15 cellular contexts compared by ENCODE assay signal in genomic region chr4:108144451-108144850, GRCh38. TPM values are rescaled to one million over a fixed set of nuclear protein-coding genes. Genes with fewer than 3 reads are reported as not detected.
DNase-seq lines count a peak whose midpoint lies in the region; ATAC-seq, FAIRE-seq and TF ChIP-seq lines count a peak whose summit lies in the region.
"Had no signal": no experiment of that assay in that cellular context is flagged by ENCODE, and none has a peak within 500 bp of the region (broad histone marks: within the 10 kb centered on the region; RNA-seq: fewer than 3 reads in every experiment).

No MANE protein-coding gene starts in this region.

- H3K4me3 Mint-ChIP-seq in activated CD4-positive, alpha-beta T cell treated with anti-CD3 and anti-CD28 coated beads, Interleukin-2, amount 10 ng/mL, durations not matched to agents 7 days and 5 days = peak overlapping the region; percentile 28

- peaks cover 2% of the 10 kb centered on the region; the same call in 1 of the 3 replicates for H3K79me2 ChIP-seq in K562 (ENCODE audit: control insufficient read depth, insufficient read depth, low read length)

- WGBS in K562 (ENCODE audit: insufficient coverage, low coverage, missing lambda C conversion rate) = 16% methylated on average over 3 of the region's 3 CpGs
- 39 to 41% methylated on average over 3 of the region's 3 CpGs for WGBS in body of pancreas, 2 donors

- no peak overlapping the region for H2AFZ ChIP-seq in K562 (ENCODE audit: low read depth, low read length)

- peak; percentile 62 for DNase-seq in stimulated activated CD4-positive, alpha-beta T cell treated with anti-CD3 and anti-CD28 coated beads, Interleukin-15, amount 100 ng/mL, for 24 hours
- DNase-seq in stimulated activated CD4-positive, alpha-beta T cell treated with anti-CD3 and anti-CD28 coated beads, Interleukin-4, amount 100 ng/mL, for 4 hours = no peak
- peak; percentile 42 for DNase-seq in activated CD4-positive, alpha-beta T cell treated with anti-CD3 and anti-CD28 coated beads, Interleukin-2, amount 10 ng/mL, durations not matched to agents 7 days and 5 days
- DNase-seq in K562 (ENCODE audit: extremely low read depth in 1 of 4, low spot score in 3 of 4) (peak in 1 of 4 experiments; percentile 28), body of pancreas (no peak), NCI-H526 (lab: John Stamatoyannopoulos, UW) (no peak)
- DNase-seq: activated CD4-positive, CD25-positive, alpha-beta regulatory T cell treated with anti-CD3 and anti-CD28 coated beads, Interleukin-2, amount 50 U/mL, for 72 hours; DMS153; NCI-H1417 treated with DMSO at 0.1 percent for 48 hours had no signal

- H3K4me2 ChIP-seq in K562 (ENCODE audit: insufficient read depth, low read length) = no peak overlapping the region

- H3K27ac ChIP-seq in K562 (ENCODE audit: extremely low read depth, low read depth, low read length) (no peak overlapping the region), body of pancreas (no peak overlapping the region)
- H3K27ac ChIP-seq: gastroesophageal sphincter, suprapubic skin had no signal

- H3K9me3 Mint-ChIP-seq in activated CD4-positive, alpha-beta T cell treated with anti-CD3 and anti-CD28 coated beads, Interleukin-2, amount 10 ng/mL, durations not matched to agents 7 days and 5 days = no peaks in the 10 kb centered on the region

- no peak overlapping the region for H3K4me3 ChIP-seq in K562
- no peak overlapping the region for H3K4me3 ChIP-seq in body of pancreas
- H3K4me3 ChIP-seq: adrenal gland, gastroesophageal sphincter, suprapubic skin had no signal

- H3K27me3 Mint-ChIP-seq in activated CD4-positive, alpha-beta T cell treated with anti-CD3 and anti-CD28 coated beads, Interleukin-2, amount 10 ng/mL, durations not matched to agents 7 days and 5 days = no peaks in the 10 kb centered on the region

- H3K36me3 Mint-ChIP-seq in activated CD4-positive, alpha-beta T cell treated with anti-CD3 and anti-CD28 coated beads, Interleukin-2, amount 10 ng/mL, durations not matched to agents 7 days and 5 days (ENCODE audit: low read depth) = peaks cover 78% of the 10 kb centered on the region

- no peak for TF ChIP-seq EP300 in K562 (IDR thresholded peaks at IDR 0.05; ENCODE audit: low read length)

- H3K9me1 ChIP-seq in K562 (ENCODE audit: control insufficient read depth, insufficient read depth, low read length) = no peaks in the 10 kb centered on the region

- POLR2A ChIA-PET in activated CD4-positive, alpha-beta T cell treated with anti-CD3 and anti-CD28 coated beads, Interleukin-2, amount 10 ng/mL, durations not matched to agents 7 days and 5 days (lab: Charles Lee) = no interaction called here
- POLR2A ChIA-PET in K562 (lab: Yijun Ruan, JAX) = interaction anchor here (1.4 kb wide), 1 partner anchor 37 kb away, joined by 4 read pairs; no protein-coding TSS in a partner anchor

- no peak for TF ChIP-seq RAD21 in K562 (CRISPR knock-in tag; conservative IDR thresholded peaks at IDR 0.05 in 1 of 2, IDR thresholded peaks at IDR 0.05 in 1 of 2)

- no TSS peak for BruUV-seq in K562 (replicated peaks; lab: Mats Ljungman, UMichigan)

- TF ChIP-seq POLR2A in K562 (conservative IDR thresholded peaks at IDR 0.05) (no peak), body of pancreas (IDR thresholded peaks at IDR 0.05) (no peak)

- intact Hi-C loops in K562 (cut with micrococcal nuclease) = no loop called here
- intact Hi-C loops in body of pancreas (cut with DNase I) = no loop called here

- ATAC-seq in K562 (peak; percentile 66), body of pancreas (no peak), HG03108 (IDR thresholded peaks at IDR 0.05; ENCODE audit: unreplicated experiment) (no peak), HG02852 (IDR thresholded peaks at IDR 0.05; ENCODE audit: unreplicated experiment) (no peak)
- ATAC-seq: gastroesophageal sphincter had no signal

- no peak for FAIRE-seq in K562 (lab: Jason Lieb, UNC)
- FAIRE-seq: islet of Langerhans had no signal

- H4K20me1 ChIP-seq in K562 (replicated peaks; ENCODE audit: control insufficient read depth, insufficient read depth, low read length) = no peaks in the 10 kb centered on the region

- peaks cover 93% of the 10 kb centered on the region for H3K4me1 Mint-ChIP-seq in activated CD4-positive, alpha-beta T cell treated with anti-CD3 and anti-CD28 coated beads, Interleukin-2, amount 10 ng/mL, durations not matched to agents 7 days and 5 days

- TF ChIP-seq CTCF in K562 (IDR thresholded peaks at IDR 0.05 in 2 of 3, conservative IDR thresholded peaks at IDR 0.05 in 1 of 3; ENCODE audit: insufficient read depth in 2 of 3, low read depth in 1 of 3, low read length in 3 of 3) = no peak
- no peak for TF ChIP-seq CTCF in body of pancreas (IDR thresholded peaks at IDR 0.05)

- no peaks in the 10 kb centered on the region for H3K27me3 ChIP-seq in K562 (ENCODE audit: control insufficient read depth in 2 of 2, insufficient read depth in 2 of 2, low read length in 2 of 2)
- H3K27me3 ChIP-seq in body of pancreas = no peaks in the 10 kb centered on the region
- H3K27me3 ChIP-seq: adrenal gland, gastroesophageal sphincter, suprapubic skin had no signal

- H3K36me3 ChIP-seq in K562 (ENCODE audit: control insufficient read depth, insufficient read depth, low read length) (peaks cover 6% of the 10 kb centered on the region; the same call in 2 of the 3 replicates), body of pancreas (replicated peaks in 1 of 2; ENCODE audit: insufficient read depth in 1 of 2, low read depth in 2 of 2) (no peaks in the 10 kb centered on the region)
- H3K36me3 ChIP-seq: adrenal gland, gastroesophageal sphincter, suprapubic skin had no signal

- peaks cover 0 to 6% of the 10 kb centered on the region in 2 experiments; a peak in 3 of 5 replicates for H3K4me1 ChIP-seq in K562 (replicated peaks in 1 of 2; ENCODE audit: control insufficient read depth in 2 of 2, insufficient read depth in 2 of 2, low read length in 2 of 2)
- no peaks in the 10 kb centered on the region for H3K4me1 ChIP-seq in body of pancreas
- H3K4me1 ChIP-seq: adrenal gland, gastroesophageal sphincter had no signal

- H3K9ac ChIP-seq in K562 (ENCODE audit: insufficient read depth in 1 of 2, low read depth in 2 of 2, low read length in 2 of 2) = peak overlapping the region in 1 of 2 experiments; percentile 39; a peak in 1 of 4 replicates

- H3K9me3 ChIP-seq in K562 (replicated peaks; ENCODE audit: control insufficient read depth, insufficient read depth, low read depth, low read length) = no peaks in the 10 kb centered on the region
- no peaks in the 10 kb centered on the region for H3K9me3 ChIP-seq in body of pancreas
- H3K9me3 ChIP-seq: adrenal gland, gastroesophageal sphincter, suprapubic skin had no signal

- in situ Hi-C loops in K562 (cut with MboI) = no loop called here

- CTCF ChIA-PET in activated CD4-positive, alpha-beta T cell treated with anti-CD3 and anti-CD28 coated beads, Interleukin-2, amount 10 ng/mL, durations not matched to agents 7 days and 5 days (lab: Charles Lee) = interaction anchor here (0.6 to 2.5 kb wide), 5 partner anchors 8 to 699 kb away, joined by 3 to 7 read pairs (median 4); partner anchors contain the start of gene LEF1
- CTCF ChIA-PET in K562 (lab: Yijun Ruan, JAX; ENCODE audit: low intra/inter-chr PET ratio) = no interaction called here

- peak overlapping the region; percentile 72 for H3K27ac Mint-ChIP-seq in activated CD4-positive, alpha-beta T cell treated with anti-CD3 and anti-CD28 coated beads, Interleukin-2, amount 10 ng/mL, durations not matched to agents 7 days and 5 days

TF ChIP-seq in K562, 482 proteins besides CTCF, POLR2A, EP300 and RAD21 (continues in another document):
- TF ChIP-seq, protein P1, sequence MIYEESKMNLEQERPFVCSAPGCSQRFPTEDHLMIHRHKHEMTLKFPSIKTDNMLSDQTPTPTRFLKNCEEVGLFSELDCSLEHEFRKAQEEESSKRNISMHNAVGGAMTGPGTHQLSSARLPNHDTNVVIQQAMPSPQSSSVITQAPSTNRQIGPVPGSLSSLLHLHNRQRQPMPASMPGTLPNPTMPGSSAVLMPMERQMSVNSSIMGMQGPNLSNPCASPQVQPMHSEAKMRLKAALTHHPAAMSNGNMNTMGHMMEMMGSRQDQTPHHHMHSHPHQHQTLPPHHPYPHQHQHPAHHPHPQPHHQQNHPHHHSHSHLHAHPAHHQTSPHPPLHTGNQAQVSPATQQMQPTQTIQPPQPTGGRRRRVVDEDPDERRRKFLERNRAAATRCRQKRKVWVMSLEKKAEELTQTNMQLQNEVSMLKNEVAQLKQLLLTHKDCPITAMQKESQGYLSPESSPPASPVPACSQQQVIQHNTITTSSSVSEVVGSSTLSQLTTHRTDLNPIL (CRISPR knock-in tag; IDR thresholded peaks at IDR 0.05) = no peak
- TF ChIP-seq MTA1 (IDR thresholded peaks at IDR 0.05; ENCODE audit: borderline replicate concordance) = no peak
- TF ChIP-seq NR2C2 (CRISPR knock-in tag; IDR thresholded peaks at IDR 0.05) = no peak
- peak; percentile 51; the same call in 1 of the 2 replicates for TF ChIP-seq NR2C2 (tag; IDR thresholded peaks at IDR 0.05)
- TF ChIP-seq PRMT5 (CRISPR knock-in tag; IDR thresholded peaks at IDR 0.05) = no peak
- TF ChIP-seq POLR2B (IDR thresholded peaks at IDR 0.05; ENCODE audit: low read depth, partially characterized antibody) = no peak
- no peak for TF ChIP-seq ETV5 (CRISPR knock-in tag; IDR thresholded peaks at IDR 0.05; ENCODE audit: low read depth)
- TF ChIP-seq KAT8 (IDR thresholded peaks at IDR 0.05; ENCODE audit: low read depth) = no peak
- no peak for TF ChIP-seq ZNF12 (CRISPR knock-in tag; IDR thresholded peaks at IDR 0.05)

RNA-seq across cellular contexts. Expression of gene LEF1, which starts 24.3 kb away (rescaled TPM):
- total RNA-seq in activated CD4-positive, alpha-beta T cell treated with anti-CD3 and anti-CD28 coated beads, Interleukin-2, amount 10 ng/mL, durations not matched to agents 7 days and 5 days = 100 to 1,000 TPM; 386 to 498 TPM
- total RNA-seq in K562 (2011; cell fraction: chromatin; rRNA removed; ENCODE audit: low replicate concordance) = 78.7 and 97.3 TPM in 2 replicates
- total RNA-seq in K562 (2011; cell fraction: nucleolus; rRNA removed) = 31.2 and 41.5 TPM in 2 replicates
- 48.7 and 60.6 TPM in 2 replicates for total RNA-seq in K562 (2011; cell fraction: nucleoplasm; rRNA removed)
- total RNA-seq in K562 (2014; rRNA removed) (22.3 and 23.5 TPM in 2 replicates), K562 (2014; rRNA removed; fragmentation: Illumina TruSeq; extraction: Trizol) (34.5 and 36.9 TPM in 2 replicates), K562 (2015; rRNA removed; fragmentation: Illumina TruSeq; extraction: Trizol) (26.5 and 27.5 TPM in 2 replicates), K562 (2021) (32.5 and 35.4 TPM in 2 replicates), body of pancreas (1 to 10 TPM; 1.6 to 5.6 TPM)
- polyA plus RNA-seq in K562 (2011; rRNA removed) (54.8 and 67.8 TPM in 2 replicates), K562 (2014; fragmentation: Illumina TruSeq; extraction: Trizol) (60.7 and 81.1 TPM in 2 replicates), K562 (2014; fragmentation: Nextera tagmentation; extraction: Ambion mirVana) (10 to 100 TPM; 15.1 to 17.2 TPM), K562 (2014; rRNA removed) (29.7 and 30.3 TPM in 2 replicates)
- 68.7 and 85.9 TPM in 2 replicates for polyA plus RNA-seq in K562 (2011; cell fraction: cytosol; rRNA removed)
- 76.2 and 88.8 TPM in 2 replicates for polyA plus RNA-seq in K562 (2011; cell fraction: nucleus; rRNA removed)
- 26.1 and 29.4 TPM in 2 replicates for polyA plus RNA-seq in K562 (2012)
- 63.7 and 64.4 TPM in 2 replicates for polyA minus RNA-seq in K562 (2011; rRNA and poly(A)+ RNA removed)
- polyA minus RNA-seq in K562 (2011; cell fraction: cytosol; rRNA and poly(A)+ RNA removed) = 29.8 and 46.0 TPM in 2 replicates
- polyA minus RNA-seq in K562 (2011; cell fraction: nucleus; rRNA and poly(A)+ RNA removed) = 42.4 and 53.4 TPM in 2 replicates

Comparison
In these comparisons a context has a peak if more than half of its experiments do, and no peak if none do; other contexts are left out.
1. DNase-seq: peak in stimulated activated CD4-positive, alpha-beta T cell treated with anti-CD3 and anti-CD28 coated beads, Interleukin-15, amount 100 ng/mL, for 24 hours (single experiment) and activated CD4-positive, alpha-beta T cell treated with anti-CD3 and anti-CD28 coated beads, Interleukin-2, amount 10 ng/mL, durations not matched to agents 7 days and 5 days (single experiment); none in stimulated activated CD4-positive, alpha-beta T cell treated with anti-CD3 and anti-CD28 coated beads, Interleukin-4, amount 100 ng/mL, for 4 hours (0 of 2), body of pancreas (0 of 4) and NCI-H526 (0 of 2).